In the genomic region with DNA sequence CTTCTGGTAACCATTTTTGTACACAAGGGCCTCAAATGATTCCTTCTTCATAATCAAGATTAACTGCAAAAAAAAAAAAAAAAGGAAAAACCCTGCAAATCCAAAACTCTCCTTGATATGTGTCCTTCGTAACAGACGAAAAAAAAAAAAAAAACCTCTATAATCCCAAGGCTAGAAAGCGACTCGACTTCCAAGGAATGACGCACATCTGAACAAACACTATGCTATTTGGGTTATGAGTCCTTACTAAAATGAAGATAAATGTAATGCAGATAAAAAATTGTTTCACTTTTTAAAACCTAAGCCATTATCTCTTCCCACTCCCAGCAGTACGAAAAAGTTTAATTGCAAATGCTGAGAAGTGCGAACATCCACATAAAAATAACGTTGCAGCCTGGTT, we compare ENCODE assay signal across 11 cellular contexts. TPM values are rescaled to one million over a fixed set of nuclear protein-coding genes. Genes with fewer than 3 reads are reported as not detected.
A peak's percentile ranks its signal among the peaks of the same experiment; 100 is the strongest.
DNase-seq lines count a peak whose midpoint lies in the region; ATAC-seq and TF ChIP-seq lines count a peak whose summit lies in the region.
"Had no signal": no experiment of that assay in that cellular context is flagged by ENCODE, and none has a peak within 500 bp of the region (broad histone marks: within the 10 kb centered on the region; RNA-seq: fewer than 3 reads in every experiment).

No MANE protein-coding gene starts in this region.

- intact Hi-C loops in activated CD4-positive, alpha-beta T cell treated with anti-CD3 and anti-CD28 coated beads for 36 hours (cut with DNase I, micrococcal nuclease), result loop anchor here (5.0 to 10.0 kb wide), 3 partner anchors 239 to 1514 kb away; a partner anchor contains a TSS
- intact Hi-C loops in prostate gland (cut with DNase I), result loop anchor here (10.0 kb wide), 1 partner anchor 669 kb away; no protein-coding TSS in a partner anchor

- H3K9me3 Mint-ChIP-seq in activated CD4-positive, alpha-beta T cell treated with anti-CD3 and anti-CD28 coated beads for 36 hours (ENCODE audit: low read depth), result no peaks in the 10 kb centered on the region
- no peaks in the 10 kb centered on the region for H3K9me3 Mint-ChIP-seq in chondrocyte (ENCODE audit: low read depth)
- H3K9me3 Mint-ChIP-seq: activated T-cell treated with anti-CD3 and anti-CD28 coated beads, Interleukin-2, amount 50 U/mL, for 24 hours had no signal

- TF ChIP-seq CTCF in prostate gland (IDR thresholded peaks at IDR 0.05) (no peak), chondrocyte (IDR thresholded peaks at IDR 0.05) (no peak)

- CTCF ChIA-PET in activated CD4-positive, alpha-beta T cell treated with anti-CD3 and anti-CD28 coated beads for 36 hours (lab: Charles Lee), result no interaction called here

- H3K36me3 Mint-ChIP-seq in activated CD4-positive, alpha-beta T cell treated with anti-CD3 and anti-CD28 coated beads for 36 hours (ENCODE audit: low read depth), result peaks cover 31% of the 10 kb centered on the region
- H3K36me3 Mint-ChIP-seq in chondrocyte (ENCODE audit: low read depth), result no peaks in the 10 kb centered on the region

- H3K27ac Mint-ChIP-seq in activated CD4-positive, alpha-beta T cell treated with anti-CD3 and anti-CD28 coated beads for 36 hours, result peak overlapping the region; percentile 55
- no peak overlapping the region for H3K27ac Mint-ChIP-seq in chondrocyte (ENCODE audit: unreplicated experiment)
- H3K27ac Mint-ChIP-seq: activated T-cell treated with anti-CD3 and anti-CD28 coated beads, Interleukin-2, amount 50 U/mL, for 24 hours had no signal

- 73% methylated on average over 8 of the region's 8 CpGs for WGBS in prostate gland

- H3K27ac ChIP-seq in prostate gland, result no peak overlapping the region

- peak overlapping the region; percentile 88 for H3K4me3 Mint-ChIP-seq in activated CD4-positive, alpha-beta T cell treated with anti-CD3 and anti-CD28 coated beads for 36 hours
- no peak overlapping the region for H3K4me3 Mint-ChIP-seq in chondrocyte (ENCODE audit: unreplicated experiment)
- H3K4me3 Mint-ChIP-seq: activated T-cell treated with anti-CD3 and anti-CD28 coated beads, Interleukin-2, amount 50 U/mL, for 24 hours had no signal

- H3K9me3 ChIP-seq in MG63 (no peaks in the 10 kb centered on the region), endocrine pancreas (ENCODE audit: control insufficient read depth, low read length) (no peaks in the 10 kb centered on the region), prostate gland (no peaks in the 10 kb centered on the region)

- H3K4me3 ChIP-seq in MG63, result peak overlapping the region; percentile 68
- H3K4me3 ChIP-seq in endocrine pancreas (ENCODE audit: control insufficient read depth, insufficient read depth, low read length), result peak overlapping the region; percentile 96
- H3K4me3 ChIP-seq in prostate gland, result peak overlapping the region; percentile 41 to 44

- H3K36me3 ChIP-seq in MG63 (peaks cover 22% of the 10 kb centered on the region), endocrine pancreas (ENCODE audit: control insufficient read depth, insufficient read depth, low read length) (no peaks in the 10 kb centered on the region), prostate gland (no peaks in the 10 kb centered on the region)

- ATAC-seq in activated CD4-positive, alpha-beta T cell treated with anti-CD3 and anti-CD28 coated beads for 36 hours, result no peak
- ATAC-seq in HG02938 (IDR thresholded peaks at IDR 0.05; ENCODE audit: unreplicated experiment), result no peak
- ATAC-seq in HG03135 (IDR thresholded peaks at IDR 0.05; ENCODE audit: unreplicated experiment), result no peak

- no peaks in the 10 kb centered on the region for H3K27me3 Mint-ChIP-seq in activated CD4-positive, alpha-beta T cell treated with anti-CD3 and anti-CD28 coated beads for 36 hours
- H3K27me3 Mint-ChIP-seq in chondrocyte (ENCODE audit: low read depth), result no peaks in the 10 kb centered on the region
- H3K27me3 Mint-ChIP-seq: activated T-cell treated with anti-CD3 and anti-CD28 coated beads, Interleukin-2, amount 50 U/mL, for 24 hours had no signal

- peaks cover 39% of the 10 kb centered on the region for H3K4me1 Mint-ChIP-seq in activated CD4-positive, alpha-beta T cell treated with anti-CD3 and anti-CD28 coated beads for 36 hours
- H3K4me1 Mint-ChIP-seq in chondrocyte (ENCODE audit: low read depth), result no peaks in the 10 kb centered on the region

- POLR2A ChIA-PET in activated CD4-positive, alpha-beta T cell treated with anti-CD3 and anti-CD28 coated beads for 36 hours (lab: Charles Lee), result no interaction called here

- H3K4me1 ChIP-seq in endocrine pancreas (ENCODE audit: control insufficient read depth, insufficient read depth, low read length) (peaks cover 10% of the 10 kb centered on the region), prostate gland (replicated peaks) (no peaks in the 10 kb centered on the region)

- no peak for TF ChIP-seq POLR2A in prostate gland (IDR thresholded peaks at IDR 0.05)

- no peak for DNase-seq in activated CD4-positive, alpha-beta T cell treated with anti-CD3 and anti-CD28 coated beads for 36 hours
- DNase-seq in activated CD4-positive, alpha-beta T cell treated with anti-CD3 and anti-CD28 coated beads for 4 hours, result no peak
- DNase-seq in MG63, result no peak
- no peak for DNase-seq in prostate gland (ENCODE audit: low spot score)
- no peak for DNase-seq in chondrocyte (ENCODE audit: low spot score)
- DNase-seq: activated T-cell treated with anti-CD3 and anti-CD28 coated beads, Interleukin-2, amount 50 U/mL, for 24 hours; cerebellar nuclear complex; NCI-H187 had no signal

- no peaks in the 10 kb centered on the region for H3K27me3 ChIP-seq in MG63
- H3K27me3 ChIP-seq in endocrine pancreas (ENCODE audit: control insufficient read depth, insufficient read depth, low read length), result no peaks in the 10 kb centered on the region
- no peaks in the 10 kb centered on the region for H3K27me3 ChIP-seq in prostate gland (replicated peaks; ENCODE audit: insufficient read depth)

- H3K9ac ChIP-seq in endocrine pancreas (ENCODE audit: control insufficient read depth, insufficient read depth, low read length), result no peak overlapping the region

RNA-seq across cellular contexts. Expression of a gene that starts 1.2 kb away (rescaled TPM):
- 10 to 100 TPM; 21.5 to 25.9 TPM for total RNA-seq in activated CD4-positive, alpha-beta T cell treated with anti-CD3 and anti-CD28 coated beads for 36 hours
- total RNA-seq in MG63 (2014; rRNA removed; shearing (Covaris generic); ENCODE audit: low replicate concordance), result 6.7 and 16.6 TPM in 2 replicates
- total RNA-seq in prostate gland, result 10 to 100 TPM; 47.1 to 69.3 TPM
- not detected in 3 replicates for total RNA-seq in chondrocyte

Comparison
In these comparisons a context has a peak if more than half of its experiments do, and no peak if none do; other contexts are left out.
1. H3K4me3 ChIP-seq: peak in every context shown above with its lines; median percentile 96 in endocrine pancreas; 68 in MG63; 42 in prostate gland.